Comparison of ENCODE assay signal across 12 cellular contexts in genomic region chr11:124919836-124920755, GRCh38. TPM values are rescaled to one million over a fixed set of nuclear protein-coding genes. Genes with fewer than 3 reads are reported as not detected.
A peak's percentile ranks its signal among the peaks of the same experiment; 100 is the strongest.
DNase-seq lines count a peak whose midpoint lies in the region; ATAC-seq and TF ChIP-seq lines count a peak whose summit lies in the region.
"Had no signal": no experiment of that assay in that cellular context is flagged by ENCODE, and none has a peak within 500 bp of the region (broad histone marks: within the 10 kb centered on the region; RNA-seq: fewer than 3 reads in every experiment).

No MANE protein-coding gene starts in this region.

- H3K9ac ChIP-seq in smooth muscle cell (ENCODE audit: low read depth), result no peak overlapping the region

- peak; percentile 32 for DNase-seq in NCI-H82 (lab: John Stamatoyannopoulos, UW)
- no peak for DNase-seq in NCI-H82 treated with DMSO at 0.1 percent for 48 hours (lab: John Stamatoyannopoulos, UW; ENCODE audit: unreplicated experiment)
- DNase-seq in activated naive CD8-positive, alpha-beta T cell treated with anti-CD3 and anti-CD28 coated beads, Interleukin-2, amount 10 ng/mL, durations not matched to agents 7 days and 5 days, result no peak
- DNase-seq in smooth muscle cell (lab: John Stamatoyannopoulos, UW; ENCODE audit: unreplicated experiment), result no peak
- no peak for DNase-seq in NOMO-1 treated with dmso at 0.1 percent for 144 hours (lab: John Stamatoyannopoulos, UW; ENCODE audit: unreplicated experiment)
- DNase-seq in T-helper 1 cell, result no peak
- DNase-seq: 8988T, KBM-7 had no signal

- no peaks in the 10 kb centered on the region for H4K20me1 ChIP-seq in smooth muscle cell (ENCODE audit: low read depth)

- peaks cover 4% of the 10 kb centered on the region for H3K36me3 Mint-ChIP-seq in activated naive CD8-positive, alpha-beta T cell treated with anti-CD3 and anti-CD28 coated beads, Interleukin-2, amount 10 ng/mL, durations not matched to agents 7 days and 5 days
- H3K36me3 Mint-ChIP-seq: activated CD8-positive, alpha-beta memory T cell treated with anti-CD3 and anti-CD28 coated beads, Interleukin-2, amount 10 ng/mL, durations not matched to agents 7 days and 5 days had no signal

- no peaks in the 10 kb centered on the region for H3K9me3 ChIP-seq in smooth muscle cell (replicated peaks; ENCODE audit: low read depth)

- H3K27me3 Mint-ChIP-seq in activated naive CD8-positive, alpha-beta T cell treated with anti-CD3 and anti-CD28 coated beads, Interleukin-2, amount 10 ng/mL, durations not matched to agents 7 days and 5 days, result peaks cover 3% of the 10 kb centered on the region

- peak overlapping the region; percentile 91 for H3K4me2 ChIP-seq in smooth muscle cell

- TF ChIP-seq CTCF in smooth muscle cell (IDR thresholded peaks at IDR 0.05; ENCODE audit: borderline replicate concordance, insufficient read depth, poor library complexity, severe bottlenecking), result no peak

- peak overlapping the region; percentile 50 for H3K27ac Mint-ChIP-seq in activated naive CD8-positive, alpha-beta T cell treated with anti-CD3 and anti-CD28 coated beads, Interleukin-2, amount 10 ng/mL, durations not matched to agents 7 days and 5 days
- H3K27ac Mint-ChIP-seq: activated CD8-positive, alpha-beta memory T cell treated with anti-CD3 and anti-CD28 coated beads, Interleukin-2, amount 10 ng/mL, durations not matched to agents 7 days and 5 days had no signal

- H3K4me3 Mint-ChIP-seq in activated naive CD8-positive, alpha-beta T cell treated with anti-CD3 and anti-CD28 coated beads, Interleukin-2, amount 10 ng/mL, durations not matched to agents 7 days and 5 days, result peak overlapping the region; percentile 56
- H3K4me3 Mint-ChIP-seq: activated CD8-positive, alpha-beta memory T cell treated with anti-CD3 and anti-CD28 coated beads, Interleukin-2, amount 10 ng/mL, durations not matched to agents 7 days and 5 days had no signal

- 93% methylated on average over 8 of the region's 8 CpGs for WGBS in smooth muscle cell (ENCODE audit: low lambda C conversion rate)

- peaks cover 23% of the 10 kb centered on the region for H3K4me1 Mint-ChIP-seq in activated naive CD8-positive, alpha-beta T cell treated with anti-CD3 and anti-CD28 coated beads, Interleukin-2, amount 10 ng/mL, durations not matched to agents 7 days and 5 days

- no peaks in the 10 kb centered on the region for H3K79me2 ChIP-seq in smooth muscle cell (ENCODE audit: low read depth)

- peaks cover 4% of the 10 kb centered on the region for H3K4me1 ChIP-seq in smooth muscle cell (ENCODE audit: low read depth)

- H3K36me3 ChIP-seq in smooth muscle cell (ENCODE audit: low read depth), result no peaks in the 10 kb centered on the region

- peak overlapping the region; percentile 58 for H3K4me3 ChIP-seq in smooth muscle cell

- H2AFZ ChIP-seq in smooth muscle cell (ENCODE audit: low read depth), result peak overlapping the region; percentile 88

- no peaks in the 10 kb centered on the region for H3F3A ChIP-seq in smooth muscle cell (ENCODE audit: low read depth)

- no peak for ATAC-seq in activated naive CD8-positive, alpha-beta T cell treated with anti-CD3 and anti-CD28 coated beads, Interleukin-2, amount 10 ng/mL, durations not matched to agents 7 days and 5 days (ENCODE audit: low read depth)
- ATAC-seq in GM19397 (IDR thresholded peaks at IDR 0.05; ENCODE audit: unreplicated experiment), result no peak

- H3K27me3 ChIP-seq in layer of hippocampus (ENCODE audit: control insufficient read depth, insufficient read depth, low read length) (no peaks in the 10 kb centered on the region), smooth muscle cell (ENCODE audit: low read depth) (no peaks in the 10 kb centered on the region)

- H3K27ac ChIP-seq in layer of hippocampus (ENCODE audit: low read depth, low read length) (peak overlapping the region; percentile 74), smooth muscle cell (ENCODE audit: low read depth) (no peak overlapping the region)

- POLR2A ChIA-PET in activated naive CD8-positive, alpha-beta T cell treated with anti-CD3 and anti-CD28 coated beads, Interleukin-2, amount 10 ng/mL, durations not matched to agents 7 days and 5 days (lab: Charles Lee), result interaction anchor here (0.9 to 1.8 kb wide), 5 partner anchors 31 to 44 kb away, joined by 3 to 20 read pairs (median 3); partner anchors contain the start of gene CCDC15

- H3K9me3 Mint-ChIP-seq in activated naive CD8-positive, alpha-beta T cell treated with anti-CD3 and anti-CD28 coated beads, Interleukin-2, amount 10 ng/mL, durations not matched to agents 7 days and 5 days, result peaks cover 1% of the 10 kb centered on the region

RNA-seq across cellular contexts. Expression of gene HEPN1, which starts 1.0 kb away (rescaled TPM):
- not detected for total RNA-seq in activated naive CD8-positive, alpha-beta T cell treated with anti-CD3 and anti-CD28 coated beads, Interleukin-2, amount 10 ng/mL, durations not matched to agents 7 days and 5 days
- total RNA-seq in smooth muscle cell, result not detected in 2 replicates
- polyA plus RNA-seq in smooth muscle cell, result not detected in 2 replicates
- total RNA-seq: activated CD8-positive, alpha-beta memory T cell treated with anti-CD3 and anti-CD28 coated beads, Interleukin-2, amount 10 ng/mL, durations not matched to agents 7 days and 5 days; renal cortical epithelial cell had no signal

RNA-seq across cellular contexts. Expression of gene HEPACAM, which starts 15.8 kb away (rescaled TPM):
- total RNA-seq in activated naive CD8-positive, alpha-beta T cell treated with anti-CD3 and anti-CD28 coated beads, Interleukin-2, amount 10 ng/mL, durations not matched to agents 7 days and 5 days, result not detected
- not detected in 2 replicates for total RNA-seq in smooth muscle cell
- not detected in 2 replicates for polyA plus RNA-seq in smooth muscle cell
- total RNA-seq: activated CD8-positive, alpha-beta memory T cell treated with anti-CD3 and anti-CD28 coated beads, Interleukin-2, amount 10 ng/mL, durations not matched to agents 7 days and 5 days had no signal

RNA-seq across cellular contexts. Expression of gene ROBO4, which starts 22.4 kb away (rescaled TPM):
- total RNA-seq in activated naive CD8-positive, alpha-beta T cell treated with anti-CD3 and anti-CD28 coated beads, Interleukin-2, amount 10 ng/mL, durations not matched to agents 7 days and 5 days, result not detected
- total RNA-seq in smooth muscle cell, result not detected in 2 replicates
- polyA plus RNA-seq in smooth muscle cell, result 0.06 and 0.40 TPM in 2 replicates
- total RNA-seq: activated CD8-positive, alpha-beta memory T cell treated with anti-CD3 and anti-CD28 coated beads, Interleukin-2, amount 10 ng/mL, durations not matched to agents 7 days and 5 days had no signal

RNA-seq across cellular contexts. Expression of gene CCDC15, which starts 33.9 kb away (rescaled TPM):
- total RNA-seq in activated naive CD8-positive, alpha-beta T cell treated with anti-CD3 and anti-CD28 coated beads, Interleukin-2, amount 10 ng/mL, durations not matched to agents 7 days and 5 days, result 1 to 10 TPM; 5.9 to 6.6 TPM
- 2.7 and 4.0 TPM in 2 replicates for total RNA-seq in smooth muscle cell
- 1.2 and 1.9 TPM in 2 replicates for polyA plus RNA-seq in smooth muscle cell

RNA-seq across cellular contexts. Expression of gene ROBO3, which starts 54.9 kb away (rescaled TPM):
- total RNA-seq in activated naive CD8-positive, alpha-beta T cell treated with anti-CD3 and anti-CD28 coated beads, Interleukin-2, amount 10 ng/mL, durations not matched to agents 7 days and 5 days, result 10 to 100 TPM; 19.6 to 23.7 TPM
- 8.9 and 10.4 TPM in 2 replicates for total RNA-seq in smooth muscle cell
- 10.8 and 12.8 TPM in 2 replicates for polyA plus RNA-seq in smooth muscle cell
